17 cellular contexts compared by ENCODE assay signal in the genomic region with DNA sequence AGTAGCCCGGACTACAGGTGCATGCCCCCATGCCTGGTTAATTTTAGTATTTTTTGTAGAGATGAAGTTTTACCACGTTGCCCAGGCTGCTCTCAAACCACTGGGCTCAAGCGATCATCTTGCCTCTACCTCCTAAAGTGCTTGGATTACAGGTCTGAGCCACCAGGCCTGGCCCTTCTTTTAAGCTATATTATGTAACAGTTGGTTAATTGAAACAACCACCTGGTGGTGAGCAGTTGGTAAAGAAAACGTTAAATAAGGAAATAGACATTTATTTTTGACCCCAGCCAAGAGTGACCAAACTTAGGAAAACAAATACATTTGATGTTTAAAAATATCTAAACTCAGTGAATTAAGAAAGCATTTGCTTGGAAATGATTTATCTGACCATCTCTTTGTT. TPM values are rescaled to one million over a fixed set of nuclear protein-coding genes. Genes with fewer than 3 reads are reported as not detected.
A peak's percentile ranks its signal among the peaks of the same experiment; 100 is the strongest.
DNase-seq lines count a peak whose midpoint lies in the region; ATAC-seq and TF ChIP-seq lines count a peak whose summit lies in the region.
"Had no signal": no experiment of that assay in that cellular context is flagged by ENCODE, and none has a peak within 500 bp of the region (broad histone marks: within the 10 kb centered on the region; RNA-seq: fewer than 3 reads in every experiment).

No MANE protein-coding gene starts in this region.

- no peaks in the 10 kb centered on the region for H3K79me2 ChIP-seq in SK-N-SH (ENCODE audit: insufficient read depth)
- no peaks in the 10 kb centered on the region for H3K79me2 ChIP-seq in OCI-LY3 (ENCODE audit: low read length)

- H3K4me3 ChIP-seq in SK-N-SH (ENCODE audit: low read depth in 2 of 2, low read length in 1 of 2) (no peak overlapping the region), OCI-LY3 (ENCODE audit: low read length) (no peak overlapping the region), right cardiac atrium (ENCODE audit: low read length) (no peak overlapping the region)
- no peak overlapping the region for H3K4me3 ChIP-seq in naive thymus-derived CD4-positive, alpha-beta T cell (ENCODE audit: low read length)
- H3K4me3 ChIP-seq: BLaER1 treated with 17β-estradiol and CSF1 and Interleukin-3, amounts not matched to agents 10 nM and 100 nM had no signal

- no peaks in the 10 kb centered on the region for H3K9me3 Mint-ChIP-seq in naive thymus-derived CD4-positive, alpha-beta T cell

- POLR2A ChIA-PET in SK-N-SH (lab: Yijun Ruan, JAX), result no interaction called here
- POLR2A ChIA-PET in naive thymus-derived CD4-positive, alpha-beta T cell (lab: Charles Lee), result no interaction called here

- H3K27me3 Mint-ChIP-seq in naive thymus-derived CD4-positive, alpha-beta T cell, result peaks cover 0 to 22% (median 0%) of the 10 kb centered on the region in 5 donors

- H3K4me1 ChIP-seq in SK-N-SH (ENCODE audit: control insufficient read depth in 1 of 2, insufficient read depth in 2 of 2, low read depth in 1 of 2, low read length in 1 of 2) (peaks cover 0 to 8% of the 10 kb centered on the region in 2 experiments; a peak in 3 of 4 replicates), OCI-LY3 (ENCODE audit: low read length) (peaks cover 22% of the 10 kb centered on the region), right cardiac atrium (ENCODE audit: control insufficient read depth, insufficient read depth, low read length) (no peaks in the 10 kb centered on the region)
- H3K4me1 ChIP-seq in naive thymus-derived CD4-positive, alpha-beta T cell (ENCODE audit: control insufficient read depth in 2 of 2, insufficient read depth in 2 of 2, low read length in 2 of 2), result no peaks in the 10 kb centered on the region

- 56% methylated on average over 4 of the region's 4 CpGs for WGBS in SK-N-SH (ENCODE audit: low lambda C conversion rate)
- WGBS in right cardiac atrium, result 82% methylated on average over 4 of the region's 4 CpGs

- H3K9me2 ChIP-seq in SK-N-SH, result no peaks in the 10 kb centered on the region

- H3K9me3 ChIP-seq in SK-N-SH (no peaks in the 10 kb centered on the region), OCI-LY3 (ENCODE audit: insufficient read depth, low read length) (no peaks in the 10 kb centered on the region), right cardiac atrium (ENCODE audit: control insufficient read depth, low read length) (no peaks in the 10 kb centered on the region)
- H3K9me3 ChIP-seq in naive thymus-derived CD4-positive, alpha-beta T cell (ENCODE audit: control insufficient read depth in 2 of 3, low read length in 3 of 3), result no peaks in the 10 kb centered on the region
- H3K9me3 ChIP-seq: BLaER1 treated with 17β-estradiol and CSF1 and Interleukin-3, amounts not matched to agents 10 nM and 100 nM had no signal

- TF ChIP-seq EP300 in SK-N-SH (IDR thresholded peaks at IDR 0.05; ENCODE audit: borderline replicate concordance in 1 of 2, low read depth in 1 of 2, low read length in 1 of 2), result no peak

- TF ChIP-seq CTCF in SK-N-SH (IDR thresholded peaks at IDR 0.05) (peak; percentile 11; the same call in 1 of the 2 replicates), OCI-LY3 (IDR thresholded peaks at IDR 0.05; ENCODE audit: low read depth, low read length) (0 out of 2 replicates have a peak, but pooled peaks have one; percentile 8)

- H3F3A ChIP-seq in SK-N-SH (replicated peaks; ENCODE audit: insufficient read depth), result peaks cover 18% of the 10 kb centered on the region

- CTCF ChIA-PET in SK-N-SH (lab: Yijun Ruan, JAX), result interaction anchor here (1.3 to 1.4 kb wide), 2 partner anchors 13 to 513 kb away, joined by 3 to 5 read pairs; no protein-coding TSS in a partner anchor
- CTCF ChIA-PET in naive thymus-derived CD4-positive, alpha-beta T cell (lab: Charles Lee), result no interaction called here

- H3K36me3 Mint-ChIP-seq in naive thymus-derived CD4-positive, alpha-beta T cell, result no peaks in the 10 kb centered on the region

- ATAC-seq in SK-N-SH treated with all-trans-retinoic acid at 6 μM for 48 hours (no peak), HG02981 (IDR thresholded peaks at IDR 0.05; ENCODE audit: unreplicated experiment) (peak; percentile 38), right cardiac atrium (no peak)
- no peak for ATAC-seq in naive thymus-derived CD4-positive, alpha-beta T cell

- H3K27ac ChIP-seq in SK-N-SH (ENCODE audit: low read depth in 2 of 2, low read length in 1 of 2) (no peak overlapping the region), OCI-LY3 (ENCODE audit: low read length) (peak overlapping the region; percentile 16; the same call in 1 of the 2 replicates), right cardiac atrium (ENCODE audit: low read length) (no peak overlapping the region)
- H3K27ac ChIP-seq in naive thymus-derived CD4-positive, alpha-beta T cell (ENCODE audit: low read depth, low read length), result no peak overlapping the region
- H3K27ac ChIP-seq: BLaER1 treated with 17β-estradiol and CSF1 and Interleukin-3, amounts not matched to agents 10 nM and 100 nM; HL-60 had no signal

- H3K27me3 ChIP-seq in SK-N-SH (ENCODE audit: insufficient read depth), result no peaks in the 10 kb centered on the region
- H3K27me3 ChIP-seq in OCI-LY3 (ENCODE audit: low read depth, low read length), result no peaks in the 10 kb centered on the region
- no peaks in the 10 kb centered on the region for H3K27me3 ChIP-seq in naive thymus-derived CD4-positive, alpha-beta T cell (ENCODE audit: control insufficient read depth in 2 of 2, insufficient read depth in 2 of 2, low read length in 2 of 2)
- H3K27me3 ChIP-seq in right cardiac atrium (ENCODE audit: control insufficient read depth, insufficient read depth), result no peaks in the 10 kb centered on the region
- H3K27me3 ChIP-seq: BLaER1 treated with 17β-estradiol and CSF1 and Interleukin-3, amounts not matched to agents 10 nM and 100 nM had no signal

- H3K36me3 ChIP-seq in SK-N-SH (replicated peaks in 1 of 2; ENCODE audit: control insufficient read depth in 1 of 2, insufficient read depth in 2 of 2, low read length in 1 of 2) (no peaks in the 10 kb centered on the region), OCI-LY3 (replicated peaks; ENCODE audit: low read depth, low read length) (no peaks in the 10 kb centered on the region)
- H3K36me3 ChIP-seq in naive thymus-derived CD4-positive, alpha-beta T cell (ENCODE audit: control insufficient read depth in 2 of 3, insufficient read depth in 3 of 3, low read length in 3 of 3), result no peaks in the 10 kb centered on the region
- H3K36me3 ChIP-seq: BLaER1 treated with 17β-estradiol and CSF1 and Interleukin-3, amounts not matched to agents 10 nM and 100 nM had no signal

- intact Hi-C loops in naive thymus-derived CD4-positive, alpha-beta T cell (cut with micrococcal nuclease), result no loop called here
- intact Hi-C loops in right cardiac atrium (cut with DNase I), result loop anchor here in 1 of 4 donors (10.0 kb wide), 1 partner anchor 68 kb away; no protein-coding TSS in a partner anchor

- no peak overlapping the region for H3K9ac ChIP-seq in SK-N-SH
- no peak overlapping the region for H3K9ac ChIP-seq in OCI-LY3 (ENCODE audit: low read length)
- H3K9ac ChIP-seq: BLaER1 treated with 17β-estradiol and CSF1 and Interleukin-3, amounts not matched to agents 10 nM and 100 nM had no signal

- DNase-seq in SK-N-SH (no peak), NCI-H526 treated with DMSO at 0.1 percent for 48 hours (lab: John Stamatoyannopoulos, UW) (no peak), NCI-H345 (lab: John Stamatoyannopoulos, UW) (no peak), right cardiac atrium (no peak)
- DNase-seq in naive thymus-derived CD4-positive, alpha-beta T cell, result no peak
- DNase-seq: GOT3, NCI-H1105 treated with DMSO at 0.1 percent for 48 hours, NCI-H187, NCI-H446, NCI-H748 treated with DMSO at 0.1 percent for 48 hours had no signal

- H3K4me2 ChIP-seq in SK-N-SH (no peak overlapping the region), OCI-LY3 (ENCODE audit: low read length) (peak overlapping the region; percentile 21)
- H3K4me2 ChIP-seq: BLaER1 treated with 17β-estradiol and CSF1 and Interleukin-3, amounts not matched to agents 10 nM and 100 nM had no signal

- H2AFZ ChIP-seq in SK-N-SH (ENCODE audit: low read depth) (peak overlapping the region; percentile 58), OCI-LY3 (ENCODE audit: low read depth, low read length) (no peak overlapping the region)

- no peaks in the 10 kb centered on the region for H4K20me1 ChIP-seq in SK-N-SH (ENCODE audit: insufficient read depth)
- H4K20me1 ChIP-seq in OCI-LY3 (ENCODE audit: insufficient read depth, low read length), result no peaks in the 10 kb centered on the region
- H4K20me1 ChIP-seq: BLaER1 treated with 17β-estradiol and CSF1 and Interleukin-3, amounts not matched to agents 10 nM and 100 nM had no signal

- H3K27ac Mint-ChIP-seq in naive thymus-derived CD4-positive, alpha-beta T cell, result no peak overlapping the region

- no peak overlapping the region for H3K4me3 Mint-ChIP-seq in naive thymus-derived CD4-positive, alpha-beta T cell

- H3K4me1 Mint-ChIP-seq in naive thymus-derived CD4-positive, alpha-beta T cell, result no peaks in the 10 kb centered on the region

- TF ChIP-seq RAD21 in SK-N-SH (IDR thresholded peaks at IDR 0.05; ENCODE audit: low read length), result no peak

TF ChIP-seq in SK-N-SH, 30 proteins besides CTCF, POLR2A, EP300 and RAD21 (continues in another document):
- TF ChIP-seq ELF1 (IDR thresholded peaks at IDR 0.05) (no peak), RCOR1 (IDR thresholded peaks at IDR 0.05; ENCODE audit: low read length) (no peak)
- TF ChIP-seq, protein P1, sequence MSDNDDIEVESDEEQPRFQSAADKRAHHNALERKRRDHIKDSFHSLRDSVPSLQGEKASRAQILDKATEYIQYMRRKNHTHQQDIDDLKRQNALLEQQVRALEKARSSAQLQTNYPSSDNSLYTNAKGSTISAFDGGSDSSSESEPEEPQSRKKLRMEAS (IDR thresholded peaks at IDR 0.05; ENCODE audit: low read depth), result no peak

TF ChIP-seq in SK-N-SH treated with all-trans-retinoic acid at 6 μM for 48 hours, 23 proteins besides CTCF, POLR2A, EP300 and RAD21 (continues in another document):
- TF ChIP-seq ESRRG (CRISPR knock-in tag; IDR thresholded peaks at IDR 0.05), result no peak
- no peak for TF ChIP-seq ZNF70 (CRISPR knock-in tag; IDR thresholded peaks at IDR 0.05)

RNA-seq across cellular contexts. Expression of a gene that starts 12.1 kb away (rescaled TPM):
- polyA plus RNA-seq in SK-N-SH (2012; rRNA removed), result not detected in 2 replicates
- 0.09 and 0.13 TPM in 2 replicates for polyA plus RNA-seq in SK-N-SH (2012; cell fraction: cytosol; rRNA removed)
- not detected in 2 replicates for polyA plus RNA-seq in SK-N-SH (2012; cell fraction: nucleus; rRNA removed)
- not detected for total RNA-seq in naive thymus-derived CD4-positive, alpha-beta T cell
- not detected for polyA plus RNA-seq in naive thymus-derived CD4-positive, alpha-beta T cell
- not detected for total RNA-seq in right cardiac atrium
- not detected for polyA plus RNA-seq in right cardiac atrium
- total RNA-seq: A172; T-helper 1 cell treated with Interleukin-12 subunit alpha and Interleukin-12 subunit beta and Interleukin-4 antibody, amounts not matched to agents 30 ng/mL and 1 ng/mL, for 36 hours had no signal
